In genomic region chr7:47979145-47979831, GRCh38 we compare ENCODE assay signal across 1 cellular context.
TF ChIP-seq lines count a peak whose summit lies in the region.

Gene HUS1 (minus strand): TSS chr7:47979615. CDS start chr7:47979519, 96 bp downstream.

TF ChIP-seq in K562, 482 proteins besides CTCF, POLR2A, EP300 and RAD21 (continued from another document and continues in another):
- no peak for TF ChIP-seq HIVEP1 (CRISPR knock-in tag; IDR thresholded peaks at IDR 0.05)
- TF ChIP-seq, protein P1, sequence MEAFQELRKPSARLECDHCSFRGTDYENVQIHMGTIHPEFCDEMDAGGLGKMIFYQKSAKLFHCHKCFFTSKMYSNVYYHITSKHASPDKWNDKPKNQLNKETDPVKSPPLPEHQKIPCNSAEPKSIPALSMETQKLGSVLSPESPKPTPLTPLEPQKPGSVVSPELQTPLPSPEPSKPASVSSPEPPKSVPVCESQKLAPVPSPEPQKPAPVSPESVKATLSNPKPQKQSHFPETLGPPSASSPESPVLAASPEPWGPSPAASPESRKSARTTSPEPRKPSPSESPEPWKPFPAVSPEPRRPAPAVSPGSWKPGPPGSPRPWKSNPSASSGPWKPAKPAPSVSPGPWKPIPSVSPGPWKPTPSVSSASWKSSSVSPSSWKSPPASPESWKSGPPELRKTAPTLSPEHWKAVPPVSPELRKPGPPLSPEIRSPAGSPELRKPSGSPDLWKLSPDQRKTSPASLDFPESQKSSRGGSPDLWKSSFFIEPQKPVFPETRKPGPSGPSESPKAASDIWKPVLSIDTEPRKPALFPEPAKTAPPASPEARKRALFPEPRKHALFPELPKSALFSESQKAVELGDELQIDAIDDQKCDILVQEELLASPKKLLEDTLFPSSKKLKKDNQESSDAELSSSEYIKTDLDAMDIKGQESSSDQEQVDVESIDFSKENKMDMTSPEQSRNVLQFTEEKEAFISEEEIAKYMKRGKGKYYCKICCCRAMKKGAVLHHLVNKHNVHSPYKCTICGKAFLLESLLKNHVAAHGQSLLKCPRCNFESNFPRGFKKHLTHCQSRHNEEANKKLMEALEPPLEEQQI (IDR thresholded peaks at IDR 0.05): peak; percentile 92
- peak; percentile 34 for TF ChIP-seq RBM25 (IDR thresholded peaks at IDR 0.05; ENCODE audit: low read depth, low read length, severe bottlenecking)
- TF ChIP-seq KLF10 (CRISPR knock-in tag; IDR thresholded peaks at IDR 0.05): no peak
- 0 out of 2 replicates have a peak, but pooled peaks have one; percentile 34 for TF ChIP-seq SREBF2 (CRISPR knock-in tag; IDR thresholded peaks at IDR 0.05)
- TF ChIP-seq CBX8 (IDR thresholded peaks at IDR 0.05; ENCODE audit: borderline replicate concordance, extremely low read depth, low read depth, low read length, poor library complexity, severe bottlenecking): no peak
- peak; percentile 87 for TF ChIP-seq PCBP1 (IDR thresholded peaks at IDR 0.05; ENCODE audit: low read depth, low read length, poor library complexity, severe bottlenecking)
- no peak for TF ChIP-seq FUS (optimal IDR thresholded peaks at IDR 0.05; ENCODE audit: low read depth, low read length)
- TF ChIP-seq SMARCA4 (IDR thresholded peaks at IDR 0.05): no peak
- TF ChIP-seq, protein P2, sequence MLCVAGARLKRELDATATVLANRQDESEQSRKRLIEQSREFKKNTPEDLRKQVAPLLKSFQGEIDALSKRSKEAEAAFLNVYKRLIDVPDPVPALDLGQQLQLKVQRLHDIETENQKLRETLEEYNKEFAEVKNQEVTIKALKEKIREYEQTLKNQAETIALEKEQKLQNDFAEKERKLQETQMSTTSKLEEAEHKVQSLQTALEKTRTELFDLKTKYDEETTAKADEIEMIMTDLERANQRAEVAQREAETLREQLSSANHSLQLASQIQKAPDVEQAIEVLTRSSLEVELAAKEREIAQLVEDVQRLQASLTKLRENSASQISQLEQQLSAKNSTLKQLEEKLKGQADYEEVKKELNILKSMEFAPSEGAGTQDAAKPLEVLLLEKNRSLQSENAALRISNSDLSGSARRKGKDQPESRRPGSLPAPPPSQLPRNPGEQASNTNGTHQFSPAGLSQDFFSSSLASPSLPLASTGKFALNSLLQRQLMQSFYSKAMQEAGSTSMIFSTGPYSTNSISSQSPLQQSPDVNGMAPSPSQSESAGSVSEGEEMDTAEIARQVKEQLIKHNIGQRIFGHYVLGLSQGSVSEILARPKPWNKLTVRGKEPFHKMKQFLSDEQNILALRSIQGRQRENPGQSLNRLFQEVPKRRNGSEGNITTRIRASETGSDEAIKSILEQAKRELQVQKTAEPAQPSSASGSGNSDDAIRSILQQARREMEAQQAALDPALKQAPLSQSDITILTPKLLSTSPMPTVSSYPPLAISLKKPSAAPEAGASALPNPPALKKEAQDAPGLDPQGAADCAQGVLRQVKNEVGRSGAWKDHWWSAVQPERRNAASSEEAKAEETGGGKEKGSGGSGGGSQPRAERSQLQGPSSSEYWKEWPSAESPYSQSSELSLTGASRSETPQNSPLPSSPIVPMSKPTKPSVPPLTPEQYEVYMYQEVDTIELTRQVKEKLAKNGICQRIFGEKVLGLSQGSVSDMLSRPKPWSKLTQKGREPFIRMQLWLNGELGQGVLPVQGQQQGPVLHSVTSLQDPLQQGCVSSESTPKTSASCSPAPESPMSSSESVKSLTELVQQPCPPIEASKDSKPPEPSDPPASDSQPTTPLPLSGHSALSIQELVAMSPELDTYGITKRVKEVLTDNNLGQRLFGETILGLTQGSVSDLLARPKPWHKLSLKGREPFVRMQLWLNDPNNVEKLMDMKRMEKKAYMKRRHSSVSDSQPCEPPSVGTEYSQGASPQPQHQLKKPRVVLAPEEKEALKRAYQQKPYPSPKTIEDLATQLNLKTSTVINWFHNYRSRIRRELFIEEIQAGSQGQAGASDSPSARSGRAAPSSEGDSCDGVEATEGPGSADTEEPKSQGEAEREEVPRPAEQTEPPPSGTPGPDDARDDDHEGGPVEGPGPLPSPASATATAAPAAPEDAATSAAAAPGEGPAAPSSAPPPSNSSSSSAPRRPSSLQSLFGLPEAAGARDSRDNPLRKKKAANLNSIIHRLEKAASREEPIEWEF (CRISPR knock-in tag; IDR thresholded peaks at IDR 0.05): no peak
- TF ChIP-seq, protein P3, sequence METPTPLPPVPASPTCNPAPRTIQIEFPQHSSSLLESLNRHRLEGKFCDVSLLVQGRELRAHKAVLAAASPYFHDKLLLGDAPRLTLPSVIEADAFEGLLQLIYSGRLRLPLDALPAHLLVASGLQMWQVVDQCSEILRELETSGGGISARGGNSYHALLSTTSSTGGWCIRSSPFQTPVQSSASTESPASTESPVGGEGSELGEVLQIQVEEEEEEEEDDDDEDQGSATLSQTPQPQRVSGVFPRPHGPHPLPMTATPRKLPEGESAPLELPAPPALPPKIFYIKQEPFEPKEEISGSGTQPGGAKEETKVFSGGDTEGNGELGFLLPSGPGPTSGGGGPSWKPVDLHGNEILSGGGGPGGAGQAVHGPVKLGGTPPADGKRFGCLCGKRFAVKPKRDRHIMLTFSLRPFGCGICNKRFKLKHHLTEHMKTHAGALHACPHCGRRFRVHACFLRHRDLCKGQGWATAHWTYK (CRISPR knock-in tag; IDR thresholded peaks at IDR 0.05): peak; percentile 50; the same call in 1 of the 2 replicates
- TF ChIP-seq, protein P4, sequence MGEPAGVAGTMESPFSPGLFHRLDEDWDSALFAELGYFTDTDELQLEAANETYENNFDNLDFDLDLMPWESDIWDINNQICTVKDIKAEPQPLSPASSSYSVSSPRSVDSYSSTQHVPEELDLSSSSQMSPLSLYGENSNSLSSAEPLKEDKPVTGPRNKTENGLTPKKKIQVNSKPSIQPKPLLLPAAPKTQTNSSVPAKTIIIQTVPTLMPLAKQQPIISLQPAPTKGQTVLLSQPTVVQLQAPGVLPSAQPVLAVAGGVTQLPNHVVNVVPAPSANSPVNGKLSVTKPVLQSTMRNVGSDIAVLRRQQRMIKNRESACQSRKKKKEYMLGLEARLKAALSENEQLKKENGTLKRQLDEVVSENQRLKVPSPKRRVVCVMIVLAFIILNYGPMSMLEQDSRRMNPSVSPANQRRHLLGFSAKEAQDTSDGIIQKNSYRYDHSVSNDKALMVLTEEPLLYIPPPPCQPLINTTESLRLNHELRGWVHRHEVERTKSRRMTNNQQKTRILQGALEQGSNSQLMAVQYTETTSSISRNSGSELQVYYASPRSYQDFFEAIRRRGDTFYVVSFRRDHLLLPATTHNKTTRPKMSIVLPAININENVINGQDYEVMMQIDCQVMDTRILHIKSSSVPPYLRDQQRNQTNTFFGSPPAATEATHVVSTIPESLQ (CRISPR knock-in tag; IDR thresholded peaks at IDR 0.05): peak; percentile 71; the same call in 1 of the 2 replicates
- no peak for TF ChIP-seq ZNF134 (CRISPR knock-in tag; conservative IDR thresholded peaks at IDR 0.05)
- TF ChIP-seq, protein P5, sequence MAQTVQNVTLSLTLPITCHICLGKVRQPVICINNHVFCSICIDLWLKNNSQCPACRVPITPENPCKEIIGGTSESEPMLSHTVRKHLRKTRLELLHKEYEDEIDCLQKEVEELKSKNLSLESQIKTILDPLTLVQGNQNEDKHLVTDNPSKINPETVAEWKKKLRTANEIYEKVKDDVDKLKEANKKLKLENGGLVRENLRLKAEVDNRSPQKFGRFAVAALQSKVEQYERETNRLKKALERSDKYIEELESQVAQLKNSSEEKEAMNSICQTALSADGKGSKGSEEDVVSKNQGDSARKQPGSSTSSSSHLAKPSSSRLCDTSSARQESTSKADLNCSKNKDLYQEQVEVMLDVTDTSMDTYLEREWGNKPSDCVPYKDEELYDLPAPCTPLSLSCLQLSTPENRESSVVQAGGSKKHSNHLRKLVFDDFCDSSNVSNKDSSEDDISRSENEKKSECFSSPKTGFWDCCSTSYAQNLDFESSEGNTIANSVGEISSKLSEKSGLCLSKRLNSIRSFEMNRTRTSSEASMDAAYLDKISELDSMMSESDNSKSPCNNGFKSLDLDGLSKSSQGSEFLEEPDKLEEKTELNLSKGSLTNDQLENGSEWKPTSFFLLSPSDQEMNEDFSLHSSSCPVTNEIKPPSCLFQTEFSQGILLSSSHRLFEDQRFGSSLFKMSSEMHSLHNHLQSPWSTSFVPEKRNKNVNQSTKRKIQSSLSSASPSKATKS (CRISPR knock-in tag; IDR thresholded peaks at IDR 0.05): no peak
- TF ChIP-seq SMC3 (conservative IDR thresholded peaks at IDR 0.05; ENCODE audit: insufficient read depth, low read depth, low read length): no peak
- 0 out of 4 replicates have a peak, but pooled peaks of 1 of the 2 experiments have one; percentile 8 for TF ChIP-seq ZMIZ1 (IDR thresholded peaks at IDR 0.05; ENCODE audit: low read depth in 2 of 2, low read length in 2 of 2)
- TF ChIP-seq POU5F1 (IDR thresholded peaks at IDR 0.05; ENCODE audit: borderline replicate concordance, low read depth, low read length, partially characterized antibody): no peak
- TF ChIP-seq, protein P6, sequence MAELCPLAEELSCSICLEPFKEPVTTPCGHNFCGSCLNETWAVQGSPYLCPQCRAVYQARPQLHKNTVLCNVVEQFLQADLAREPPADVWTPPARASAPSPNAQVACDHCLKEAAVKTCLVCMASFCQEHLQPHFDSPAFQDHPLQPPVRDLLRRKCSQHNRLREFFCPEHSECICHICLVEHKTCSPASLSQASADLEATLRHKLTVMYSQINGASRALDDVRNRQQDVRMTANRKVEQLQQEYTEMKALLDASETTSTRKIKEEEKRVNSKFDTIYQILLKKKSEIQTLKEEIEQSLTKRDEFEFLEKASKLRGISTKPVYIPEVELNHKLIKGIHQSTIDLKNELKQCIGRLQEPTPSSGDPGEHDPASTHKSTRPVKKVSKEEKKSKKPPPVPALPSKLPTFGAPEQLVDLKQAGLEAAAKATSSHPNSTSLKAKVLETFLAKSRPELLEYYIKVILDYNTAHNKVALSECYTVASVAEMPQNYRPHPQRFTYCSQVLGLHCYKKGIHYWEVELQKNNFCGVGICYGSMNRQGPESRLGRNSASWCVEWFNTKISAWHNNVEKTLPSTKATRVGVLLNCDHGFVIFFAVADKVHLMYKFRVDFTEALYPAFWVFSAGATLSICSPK (IDR thresholded peaks at IDR 0.05; ENCODE audit: borderline replicate concordance): no peak
- TF ChIP-seq, protein P7, sequence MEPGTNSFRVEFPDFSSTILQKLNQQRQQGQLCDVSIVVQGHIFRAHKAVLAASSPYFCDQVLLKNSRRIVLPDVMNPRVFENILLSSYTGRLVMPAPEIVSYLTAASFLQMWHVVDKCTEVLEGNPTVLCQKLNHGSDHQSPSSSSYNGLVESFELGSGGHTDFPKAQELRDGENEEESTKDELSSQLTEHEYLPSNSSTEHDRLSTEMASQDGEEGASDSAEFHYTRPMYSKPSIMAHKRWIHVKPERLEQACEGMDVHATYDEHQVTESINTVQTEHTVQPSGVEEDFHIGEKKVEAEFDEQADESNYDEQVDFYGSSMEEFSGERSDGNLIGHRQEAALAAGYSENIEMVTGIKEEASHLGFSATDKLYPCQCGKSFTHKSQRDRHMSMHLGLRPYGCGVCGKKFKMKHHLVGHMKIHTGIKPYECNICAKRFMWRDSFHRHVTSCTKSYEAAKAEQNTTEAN (CRISPR knock-in tag; IDR thresholded peaks at IDR 0.05): no peak
- TF ChIP-seq ZSCAN29 (IDR thresholded peaks at IDR 0.05): no peak
- TF ChIP-seq ZNF584 (CRISPR knock-in tag; IDR thresholded peaks at IDR 0.05; ENCODE audit: low read depth): peak; percentile 77; the same call in 1 of the 2 replicates
- no peak for TF ChIP-seq DMBX1 (CRISPR knock-in tag; IDR thresholded peaks at IDR 0.05; ENCODE audit: borderline replicate concordance)
- TF ChIP-seq, protein P8, sequence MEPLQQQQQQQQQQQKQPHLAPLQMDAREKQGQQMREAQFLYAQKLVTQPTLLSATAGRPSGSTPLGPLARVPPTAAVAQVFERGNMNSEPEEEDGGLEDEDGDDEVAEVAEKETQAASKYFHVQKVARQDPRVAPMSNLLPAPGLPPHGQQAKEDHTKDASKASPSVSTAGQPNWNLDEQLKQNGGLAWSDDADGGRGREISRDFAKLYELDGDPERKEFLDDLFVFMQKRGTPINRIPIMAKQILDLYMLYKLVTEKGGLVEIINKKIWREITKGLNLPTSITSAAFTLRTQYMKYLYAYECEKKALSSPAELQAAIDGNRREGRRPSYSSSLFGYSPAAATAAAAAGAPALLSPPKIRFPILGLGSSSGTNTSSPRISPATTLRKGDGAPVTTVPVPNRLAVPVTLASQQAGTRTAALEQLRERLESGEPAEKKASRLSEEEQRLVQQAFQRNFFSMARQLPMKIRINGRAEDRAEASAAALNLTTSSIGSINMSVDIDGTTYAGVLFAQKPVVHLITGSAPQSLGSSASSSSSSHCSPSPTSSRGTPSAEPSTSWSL (CRISPR knock-in tag; IDR thresholded peaks at IDR 0.05; ENCODE audit: borderline replicate concordance): no peak
- TF ChIP-seq MLLT1 (IDR thresholded peaks at IDR 0.05): no peak
- TF ChIP-seq FOXJ2 (tag; IDR thresholded peaks at IDR 0.05): 0 out of 2 replicates have a peak, but pooled peaks have one; percentile 38
- TF ChIP-seq THRAP3 (IDR thresholded peaks at IDR 0.05; ENCODE audit: borderline replicate concordance): peak; percentile 54; the same call in 1 of the 2 replicates
- TF ChIP-seq GTF2F1 (IDR thresholded peaks at IDR 0.05; ENCODE audit: low read depth, low read length): peak; percentile 71; the same call in 1 of the 2 replicates
